ENCODE assay signal across 11 cellular contexts in the genomic region with DNA sequence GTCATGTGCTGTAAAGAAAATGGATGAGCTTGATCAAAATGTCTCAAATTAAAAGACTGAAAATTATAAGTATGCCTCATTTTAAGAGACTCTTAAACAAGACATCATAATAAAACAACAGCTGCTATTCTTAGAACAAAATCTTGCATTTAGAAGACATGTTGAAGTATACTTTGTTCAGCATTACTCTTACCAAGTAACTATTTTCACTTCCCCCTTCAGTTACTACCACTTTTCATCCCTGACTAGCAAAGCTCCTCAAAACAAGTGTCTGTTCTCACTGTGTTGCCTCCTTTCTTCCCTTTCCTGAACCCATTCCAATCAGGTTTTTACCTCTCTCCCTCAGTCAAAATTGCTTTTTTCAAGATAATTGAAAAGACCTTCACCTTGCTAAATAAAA. TPM values are rescaled to one million over a fixed set of nuclear protein-coding genes. Genes with fewer than 3 reads are reported as not detected.
DNase-seq lines count a peak whose midpoint lies in the region; ATAC-seq and TF ChIP-seq lines count a peak whose summit lies in the region.
"Had no signal": no experiment of that assay in that cellular context is flagged by ENCODE, and none has a peak within 500 bp of the region (broad histone marks: within the 10 kb centered on the region; RNA-seq: fewer than 3 reads in every experiment).

No MANE protein-coding gene starts in this region.

- H3K4me1 ChIP-seq in MM.1S (ENCODE audit: low read length) (peaks cover 10% of the 10 kb centered on the region; the same call in 1 of the 2 replicates), sigmoid colon (no peaks in the 10 kb centered on the region), psoas muscle (peaks cover 6% of the 10 kb centered on the region)

- H3F3A ChIP-seq in MM.1S (ENCODE audit: insufficient read depth, low read length) = no peaks in the 10 kb centered on the region

- no peaks in the 10 kb centered on the region for H3K27me3 ChIP-seq in MM.1S (replicated peaks; ENCODE audit: insufficient read depth, low read length)
- H3K27me3 ChIP-seq in sigmoid colon = no peaks in the 10 kb centered on the region
- no peaks in the 10 kb centered on the region for H3K27me3 ChIP-seq in psoas muscle (ENCODE audit: insufficient read depth in 3 of 3, low read length in 2 of 3)
- H3K27me3 ChIP-seq: BLaER1 treated with 17β-estradiol and CSF1 and Interleukin-3, amounts not matched to agents 10 nM and 100 nM had no signal

- no peaks in the 10 kb centered on the region for H3K36me3 ChIP-seq in MM.1S (replicated peaks; ENCODE audit: insufficient read depth, low read length)
- H3K36me3 ChIP-seq in sigmoid colon = no peaks in the 10 kb centered on the region
- no peaks in the 10 kb centered on the region for H3K36me3 ChIP-seq in psoas muscle (ENCODE audit: insufficient read depth in 1 of 2, low read depth in 1 of 2)
- H3K36me3 ChIP-seq: BLaER1 treated with 17β-estradiol and CSF1 and Interleukin-3, amounts not matched to agents 10 nM and 100 nM had no signal

- H3K27ac ChIP-seq in MM.1S (ENCODE audit: low read length) (peak overlapping the region; percentile 7; the same call in 1 of the 2 replicates), sigmoid colon (no peak overlapping the region), psoas muscle (no peak overlapping the region)
- H3K27ac ChIP-seq: BLaER1 treated with 17β-estradiol and CSF1 and Interleukin-3, amounts not matched to agents 10 nM and 100 nM had no signal

- no peaks in the 10 kb centered on the region for H3K9me2 ChIP-seq in MM.1S (replicated peaks; ENCODE audit: insufficient read depth, low read length)

- no peak overlapping the region for H3K4me3 ChIP-seq in MM.1S (ENCODE audit: low read length)
- H3K4me3 ChIP-seq in sigmoid colon = no peak overlapping the region
- no peak overlapping the region for H3K4me3 ChIP-seq in psoas muscle
- H3K4me3 ChIP-seq: BLaER1 treated with 17β-estradiol and CSF1 and Interleukin-3, amounts not matched to agents 10 nM and 100 nM had no signal

- H3K4me2 ChIP-seq in MM.1S (ENCODE audit: low read depth, low read length) = peak overlapping the region; percentile 30; the same call in 1 of the 2 replicates

- no peak overlapping the region for H2AFZ ChIP-seq in MM.1S (ENCODE audit: low read length)

- no peaks in the 10 kb centered on the region for H4K20me1 ChIP-seq in MM.1S (ENCODE audit: insufficient read depth, low read length)
- H4K20me1 ChIP-seq: BLaER1 treated with 17β-estradiol and CSF1 and Interleukin-3, amounts not matched to agents 10 nM and 100 nM had no signal

- H3K79me2 ChIP-seq in MM.1S (ENCODE audit: low read length) = no peaks in the 10 kb centered on the region

- ATAC-seq in GM18511 (IDR thresholded peaks at IDR 0.05; ENCODE audit: unreplicated experiment) (peak; percentile 90), GM21367 (IDR thresholded peaks at IDR 0.05; ENCODE audit: unreplicated experiment) (peak; percentile 87), HG02970 (IDR thresholded peaks at IDR 0.05; ENCODE audit: low FRiP score, unreplicated experiment) (peak; percentile 78), psoas muscle (no peak)

- TF ChIP-seq POLR2A in sigmoid colon (IDR thresholded peaks at IDR 0.05) = no peak

- H3K9me3 ChIP-seq in MM.1S (replicated peaks; ENCODE audit: insufficient read depth, low read length) = no peaks in the 10 kb centered on the region
- no peaks in the 10 kb centered on the region for H3K9me3 ChIP-seq in sigmoid colon
- no peaks in the 10 kb centered on the region for H3K9me3 ChIP-seq in psoas muscle

- TF ChIP-seq CTCF in MM.1S (IDR thresholded peaks at IDR 0.05; ENCODE audit: low read length) = no peak
- TF ChIP-seq CTCF in sigmoid colon (IDR thresholded peaks at IDR 0.05) = no peak
- no peak for TF ChIP-seq CTCF in psoas muscle (IDR thresholded peaks at IDR 0.05)

- DNase-seq in MM.1S (peak; percentile 19), sigmoid colon (no peak), psoas muscle (no peak), AG08395 (ENCODE audit: low spot score) (no peak), NCI-H524 (lab: John Stamatoyannopoulos, UW) (no peak)
- DNase-seq: hippocampal formation, NCI-H446 had no signal

- TF ChIP-seq EP300 in sigmoid colon (IDR thresholded peaks at IDR 0.05) = no peak

- H3K9ac ChIP-seq in MM.1S (ENCODE audit: low read length) = no peak overlapping the region
- H3K9ac ChIP-seq: BLaER1 treated with 17β-estradiol and CSF1 and Interleukin-3, amounts not matched to agents 10 nM and 100 nM had no signal

- intact Hi-C loops in sigmoid colon (cut with DNase I) (no loop called here), psoas muscle (cut with DNase I) (no loop called here)

RNA-seq across cellular contexts. Expression of a gene that starts 31.6 kb away (rescaled TPM):
- total RNA-seq in sigmoid colon = 10 to 100 TPM in 1 of 4 donors, 1 to 10 TPM in 3; 7.3 to 15.3 (median 8.9) TPM
- polyA plus RNA-seq in sigmoid colon = 1 to 10 TPM; 1.6 to 5.9 (median 2.4) TPM
- 10 to 100 TPM in 1 of 4 donors, 1 to 10 TPM in 3; 3.3 to 15.9 (median 6.9) TPM for total RNA-seq in psoas muscle
- 1 to 10 TPM; 1.2 to 1.5 (median 1.3) TPM for polyA plus RNA-seq in psoas muscle

Comparison
In these comparisons a context has a peak if more than half of its experiments do, and no peak if none do; other contexts are left out.
1. ATAC-seq: peak in GM18511 (single experiment), GM21367 (single experiment) and HG02970 (single experiment); none in psoas muscle (0 of 4).